In genomic region chr17:76513306-76513692, GRCh38 we compare ENCODE assay signal across 1 cellular context.
TF ChIP-seq lines count a peak whose summit lies in the region.

No MANE protein-coding gene starts in this region.

TF ChIP-seq in HepG2, 621 proteins besides CTCF, POLR2A, EP300 and RAD21:
- no peak for TF ChIP-seq JUNB (CRISPR knock-in tag; IDR thresholded peaks at IDR 0.05; ENCODE audit: borderline replicate concordance)
- TF ChIP-seq USF2 (IDR thresholded peaks at IDR 0.05; ENCODE audit: low read depth, low read length): peak; percentile 57; the same call in 1 of the 2 replicates
- peak; percentile 52; the same call in 1 of the 2 replicates for TF ChIP-seq USF2 (CRISPR knock-in tag; IDR thresholded peaks at IDR 0.05; ENCODE audit: borderline replicate concordance)
- 0 out of 2 replicates have a peak, but pooled peaks have one; percentile 19 for TF ChIP-seq HDAC1 (CRISPR knock-in tag; IDR thresholded peaks at IDR 0.05)
- TF ChIP-seq RAD51 (IDR thresholded peaks at IDR 0.05; ENCODE audit: borderline replicate concordance): peak; percentile 43; the same call in 1 of the 2 replicates
- TF ChIP-seq TEAD2 (CRISPR knock-in tag; IDR thresholded peaks at IDR 0.05): no peak
- peak; percentile 24; the same call in 1 of the 2 replicates for TF ChIP-seq ZNF362 (CRISPR knock-in tag; IDR thresholded peaks at IDR 0.05; ENCODE audit: borderline replicate concordance)
- no peak for TF ChIP-seq ZNF331 (CRISPR knock-in tag; IDR thresholded peaks at IDR 0.05)
- no peak for TF ChIP-seq FUBP1 (CRISPR knock-in tag; IDR thresholded peaks at IDR 0.05; ENCODE audit: borderline replicate concordance)
- TF ChIP-seq ZNF574 (CRISPR knock-in tag; IDR thresholded peaks at IDR 0.05): peak; percentile 3; the same call in 1 of the 2 replicates
- peak; percentile 92 for TF ChIP-seq MNT (IDR thresholded peaks at IDR 0.05)
- no peak for TF ChIP-seq ETV6 (CRISPR knock-in tag; conservative IDR thresholded peaks at IDR 0.05)
- TF ChIP-seq MAX (IDR thresholded peaks at IDR 0.05): peak; percentile 13; the same call in 1 of the 2 replicates
- TF ChIP-seq HNF1B (CRISPR knock-in tag; IDR thresholded peaks at IDR 0.05): peak; percentile 6; the same call in 1 of the 2 replicates
- TF ChIP-seq ZBTB10 (CRISPR knock-in tag; IDR thresholded peaks at IDR 0.05; ENCODE audit: borderline replicate concordance): no peak
- no peak for TF ChIP-seq ZNF446 (CRISPR knock-in tag; IDR thresholded peaks at IDR 0.05)
- TF ChIP-seq SMAD1 (CRISPR knock-in tag; IDR thresholded peaks at IDR 0.05; ENCODE audit: borderline replicate concordance, low read depth): no peak
- TF ChIP-seq RXRA (CRISPR knock-in tag; IDR thresholded peaks at IDR 0.05): no peak
- 0 out of 2 replicates have a peak, but pooled peaks have one; percentile 20 for TF ChIP-seq GLI4 (CRISPR knock-in tag; IDR thresholded peaks at IDR 0.05; ENCODE audit: borderline replicate concordance)
- TF ChIP-seq SRSF1 (optimal IDR thresholded peaks at IDR 0.05; ENCODE audit: low read depth, low read length): no peak
- 0 out of 2 replicates have a peak, but pooled peaks have one; percentile 3 for TF ChIP-seq SALL1 (CRISPR knock-in tag; IDR thresholded peaks at IDR 0.05)
